Comparison of ENCODE assay signal across 11 cellular contexts in the genomic region with DNA sequence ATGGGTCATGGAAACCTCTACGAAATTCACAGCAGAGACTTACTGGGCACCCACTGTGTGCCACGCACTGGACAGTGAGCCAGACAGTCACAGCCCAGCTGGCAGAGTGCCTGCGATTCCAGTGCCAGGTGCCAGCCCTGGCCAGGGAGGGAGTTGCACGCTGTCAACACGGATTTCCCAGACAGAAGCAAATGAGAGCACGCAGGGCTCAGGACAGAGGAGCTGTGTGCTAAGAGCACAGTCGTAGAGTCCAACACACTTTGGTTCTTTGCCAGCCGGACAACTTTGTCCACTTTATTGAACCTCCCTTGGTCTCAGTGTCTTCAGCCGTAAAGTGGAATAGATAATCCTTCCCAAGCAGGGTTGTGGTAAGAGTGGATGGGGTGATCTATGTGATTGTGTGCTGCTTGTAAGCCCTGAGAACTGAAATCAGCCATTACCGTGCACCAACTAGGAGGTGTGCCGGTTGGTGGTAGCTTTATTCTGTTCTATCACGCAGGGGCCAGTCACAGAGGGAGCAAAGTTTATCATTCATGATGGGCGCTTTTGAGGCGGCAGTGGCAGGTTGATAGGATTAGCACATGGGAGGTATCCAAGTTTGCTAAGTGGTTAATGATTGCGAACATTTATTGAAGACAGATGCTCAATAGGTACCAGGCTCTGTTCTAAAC. TPM values are rescaled to one million over a fixed set of nuclear protein-coding genes. Genes with fewer than 3 reads are reported as not detected.
DNase-seq lines count a peak whose midpoint lies in the region; ATAC-seq and TF ChIP-seq lines count a peak whose summit lies in the region.
"Had no signal": no experiment of that assay in that cellular context is flagged by ENCODE, and none has a peak within 500 bp of the region (broad histone marks: within the 10 kb centered on the region; RNA-seq: fewer than 3 reads in every experiment).

No MANE protein-coding gene starts in this region.

- H3K9me3 ChIP-seq in gastroesophageal sphincter (no peaks in the 10 kb centered on the region), muscle layer of colon (ENCODE audit: low read length) (no peaks in the 10 kb centered on the region), transverse colon (no peaks in the 10 kb centered on the region), trophoblast cell (ENCODE audit: insufficient read depth, low read depth, low read length) (no peaks in the 10 kb centered on the region)
- H3K9me3 ChIP-seq: left lung had no signal

- WGBS in gastroesophageal sphincter (ENCODE audit: low coverage in 1 of 2), 2 donors: 88 to 89% methylated on average over 7 to 10 of the region's 15 CpGs
- 45 to 57% methylated on average over 3 to 15 of the region's 15 CpGs for WGBS in transverse colon (ENCODE audit: low coverage in 1 of 2), 2 donors
- no CpG with 5 or more reads among the region's 15 CpGs for WGBS in trophoblast cell (ENCODE audit: extremely low coverage, insufficient coverage, insufficient read length)

- no peaks in the 10 kb centered on the region for H3K36me3 Mint-ChIP-seq in activated CD8-positive, alpha-beta T cell treated with anti-CD3 and anti-CD28 coated beads, Interleukin-2, amount 10 ng/mL, durations not matched to agents 7 days and 5 days (ENCODE audit: low read depth)
- peaks cover 83 to 94% of the 10 kb centered on the region in 2 donors for H3K36me3 Mint-ChIP-seq in CD14-positive monocyte

- no peak overlapping the region for H2BK12ac ChIP-seq in trophoblast cell (ENCODE audit: low read length)

- no peaks in the 10 kb centered on the region for H3K4me1 Mint-ChIP-seq in activated CD8-positive, alpha-beta T cell treated with anti-CD3 and anti-CD28 coated beads, Interleukin-2, amount 10 ng/mL, durations not matched to agents 7 days and 5 days (ENCODE audit: low read depth)
- peaks cover 88% of the 10 kb centered on the region for H3K4me1 Mint-ChIP-seq in CD14-positive monocyte

- DNase-seq in NCI-H82 (lab: John Stamatoyannopoulos, UW) (peak; percentile 4), NCI-H82 treated with DMSO at 0.1 percent for 48 hours (lab: John Stamatoyannopoulos, UW; ENCODE audit: unreplicated experiment) (no peak), transverse colon (peak; percentile 50), trophoblast cell (no peak), CD14-positive monocyte (ENCODE audit: low spot score) (no peak)
- no peak for DNase-seq in activated CD8-positive, alpha-beta T cell treated with anti-CD3 and anti-CD28 coated beads, Interleukin-2, amount 10 ng/mL, durations not matched to agents 7 days and 5 days
- DNase-seq: left lung, NCI-H187 treated with DMSO at 0.1 percent for 48 hours had no signal

- no peak overlapping the region for H4K12ac ChIP-seq in trophoblast cell (ENCODE audit: low read depth, low read length)

- no peak overlapping the region for H3K4me3 Mint-ChIP-seq in activated CD8-positive, alpha-beta T cell treated with anti-CD3 and anti-CD28 coated beads, Interleukin-2, amount 10 ng/mL, durations not matched to agents 7 days and 5 days
- no peak overlapping the region for H3K4me3 Mint-ChIP-seq in CD14-positive monocyte

- H3K27me3 ChIP-seq in gastroesophageal sphincter (no peaks in the 10 kb centered on the region), muscle layer of colon (ENCODE audit: control insufficient read depth in 1 of 2, insufficient read depth in 2 of 2, low read length in 2 of 2) (no peaks in the 10 kb centered on the region), transverse colon (no peaks in the 10 kb centered on the region), trophoblast cell (ENCODE audit: insufficient read depth, low read length) (no peaks in the 10 kb centered on the region)

- H3K9ac ChIP-seq in muscle layer of colon (ENCODE audit: low read length) (no peak overlapping the region), trophoblast cell (ENCODE audit: low read length) (no peak overlapping the region)

- no peak overlapping the region for H4K91ac ChIP-seq in trophoblast cell (ENCODE audit: low read depth, low read length)

- no peak overlapping the region for H3K27ac Mint-ChIP-seq in activated CD8-positive, alpha-beta T cell treated with anti-CD3 and anti-CD28 coated beads, Interleukin-2, amount 10 ng/mL, durations not matched to agents 7 days and 5 days
- H3K27ac Mint-ChIP-seq in CD14-positive monocyte: peak overlapping the region in 3 of 7 donors; percentile 23 to 81 (median 73)

- ATAC-seq in gastroesophageal sphincter: no peak
- no peak for ATAC-seq in activated CD8-positive, alpha-beta T cell treated with anti-CD3 and anti-CD28 coated beads, Interleukin-2, amount 10 ng/mL, durations not matched to agents 7 days and 5 days

- no peaks in the 10 kb centered on the region for H3K79me2 ChIP-seq in trophoblast cell (ENCODE audit: control insufficient read depth, insufficient read depth, low read length, poor library complexity)

- no peak for TF ChIP-seq CTCF in gastroesophageal sphincter (IDR thresholded peaks at IDR 0.05)
- no peak for TF ChIP-seq CTCF in transverse colon (IDR thresholded peaks at IDR 0.05)
- TF ChIP-seq CTCF in CD14-positive monocyte (IDR thresholded peaks at IDR 0.05): no peak

- POLR2A ChIA-PET in activated CD8-positive, alpha-beta T cell treated with anti-CD3 and anti-CD28 coated beads, Interleukin-2, amount 10 ng/mL, durations not matched to agents 7 days and 5 days (lab: Charles Lee): no interaction called here

- H3K4ac ChIP-seq in trophoblast cell (ENCODE audit: low read depth, low read length): no peak overlapping the region

- peaks cover 0 to 51% of the 10 kb centered on the region in 2 donors for H3K36me3 ChIP-seq in gastroesophageal sphincter
- H3K36me3 ChIP-seq in muscle layer of colon (ENCODE audit: insufficient read depth, low read length): peaks cover 12% of the 10 kb centered on the region
- no peaks in the 10 kb centered on the region for H3K36me3 ChIP-seq in transverse colon
- H3K36me3 ChIP-seq in trophoblast cell (ENCODE audit: control insufficient read depth in 1 of 2, insufficient read depth in 2 of 2, low read length in 2 of 2): peaks cover 5 to 6% of the 10 kb centered on the region in 2 experiments

- H3K79me1 ChIP-seq in trophoblast cell (ENCODE audit: low read length): no peaks in the 10 kb centered on the region

- no peak overlapping the region for H2BK120ac ChIP-seq in trophoblast cell (ENCODE audit: insufficient read depth, low read length, poor library complexity)

- TF ChIP-seq POLR2A in gastroesophageal sphincter (IDR thresholded peaks at IDR 0.05) (no peak), transverse colon (IDR thresholded peaks at IDR 0.05) (no peak)

- no peak overlapping the region for H3K4me2 ChIP-seq in trophoblast cell (ENCODE audit: low read length)

- H3K4me3 ChIP-seq in gastroesophageal sphincter: no peak overlapping the region
- H3K4me3 ChIP-seq in muscle layer of colon (ENCODE audit: low read depth in 1 of 2, low read length in 2 of 2): no peak overlapping the region
- no peak overlapping the region for H3K4me3 ChIP-seq in transverse colon
- no peak overlapping the region for H3K4me3 ChIP-seq in trophoblast cell (ENCODE audit: low read depth, low read length)
- H3K4me3 ChIP-seq: left lung had no signal

- H2AK5ac ChIP-seq in trophoblast cell (ENCODE audit: low read length): no peak overlapping the region

- CTCF ChIA-PET in activated CD8-positive, alpha-beta T cell treated with anti-CD3 and anti-CD28 coated beads, Interleukin-2, amount 10 ng/mL, durations not matched to agents 7 days and 5 days (lab: Charles Lee): no interaction called here

- no peak overlapping the region for H3K18ac ChIP-seq in trophoblast cell (ENCODE audit: low read length)

- no peak overlapping the region for H2BK5ac ChIP-seq in trophoblast cell (ENCODE audit: low read depth, low read length, poor library complexity)

- TF ChIP-seq EP300 in gastroesophageal sphincter (IDR thresholded peaks at IDR 0.05): no peak
- no peak for TF ChIP-seq EP300 in transverse colon (IDR thresholded peaks at IDR 0.05; ENCODE audit: low read depth)

- H2AFZ ChIP-seq in trophoblast cell (ENCODE audit: insufficient read depth, low read length, poor library complexity): no peak overlapping the region

- H3K14ac ChIP-seq in trophoblast cell (ENCODE audit: low read length): no peak overlapping the region

- in situ Hi-C loops in transverse colon (cut with MboI; ENCODE audit: low pct_ligation_motif_present in 1 of 4, low pct_unique_long_range_greater_than_20kb in 1 of 4, low sequenced_read_pairs in 3 of 4): no loop called here

- H3K9me3 Mint-ChIP-seq in activated CD8-positive, alpha-beta T cell treated with anti-CD3 and anti-CD28 coated beads, Interleukin-2, amount 10 ng/mL, durations not matched to agents 7 days and 5 days (ENCODE audit: insufficient read depth): no peaks in the 10 kb centered on the region
- H3K9me3 Mint-ChIP-seq in CD14-positive monocyte: no peaks in the 10 kb centered on the region

- peaks cover 5% of the 10 kb centered on the region for H3K27me3 Mint-ChIP-seq in activated CD8-positive, alpha-beta T cell treated with anti-CD3 and anti-CD28 coated beads, Interleukin-2, amount 10 ng/mL, durations not matched to agents 7 days and 5 days (ENCODE audit: low read depth)
- peaks cover 1 to 4% (median 1%) of the 10 kb centered on the region in 3 donors for H3K27me3 Mint-ChIP-seq in CD14-positive monocyte (ENCODE audit: low read depth in 3 of 3)

- no peak overlapping the region for H4K8ac ChIP-seq in trophoblast cell (ENCODE audit: low read depth, low read length)

- H3K23ac ChIP-seq in trophoblast cell (ENCODE audit: low read length): no peak overlapping the region

- peaks cover 0 to 21% (median 5%) of the 10 kb centered on the region in 3 donors for H3K4me1 ChIP-seq in gastroesophageal sphincter
- H3K4me1 ChIP-seq in muscle layer of colon (ENCODE audit: insufficient read depth, low read length): peaks cover 37% of the 10 kb centered on the region
- peaks cover 0 to 16% (median 6%) of the 10 kb centered on the region in 4 donors for H3K4me1 ChIP-seq in transverse colon
- peaks cover 0 to 4% of the 10 kb centered on the region in 2 experiments for H3K4me1 ChIP-seq in trophoblast cell (ENCODE audit: control insufficient read depth in 1 of 2, insufficient read depth in 2 of 2, low read length in 2 of 2)

- H3K27ac ChIP-seq in gastroesophageal sphincter: peak overlapping the region in 3 of 4 donors; percentile 39 to 72 (median 68)
- H3K27ac ChIP-seq in muscle layer of colon (ENCODE audit: low read depth, low read length): peak overlapping the region; percentile 81
- H3K27ac ChIP-seq in transverse colon: peak overlapping the region; percentile 48 to 68 (median 58)
- H3K27ac ChIP-seq in trophoblast cell (ENCODE audit: low read depth, low read length): no peak overlapping the region

- intact Hi-C loops in transverse colon (cut with DNase I; ENCODE audit: low total_unique reads) (no loop called here), CD14-positive monocyte (cut with micrococcal nuclease) (no loop called here)

RNA-seq across cellular contexts. Expression of a gene that starts 40.6 kb away (rescaled TPM):
- total RNA-seq in gastroesophageal sphincter: 10 to 100 TPM; 11.7 to 31.7 (median 27.4) TPM
- total RNA-seq in transverse colon: 10 to 100 TPM in 3 of 4 donors, 1 to 10 TPM in 1; 9.0 to 46.6 (median 18.6) TPM
- 15.7 and 15.8 TPM in 2 replicates for polyA plus RNA-seq in trophoblast cell (2013)
- total RNA-seq in activated CD8-positive, alpha-beta T cell treated with anti-CD3 and anti-CD28 coated beads, Interleukin-2, amount 10 ng/mL, durations not matched to agents 7 days and 5 days: not detected
- 10 to 100 TPM; 28.4 to 58.3 TPM for polyA plus RNA-seq in CD14-positive monocyte

RNA-seq across cellular contexts. Expression of a gene that starts 58.0 kb away (rescaled TPM):
- total RNA-seq in gastroesophageal sphincter (not detected), transverse colon (not detected)
- polyA plus RNA-seq in trophoblast cell (2013): not detected in 2 replicates
- total RNA-seq in activated CD8-positive, alpha-beta T cell treated with anti-CD3 and anti-CD28 coated beads, Interleukin-2, amount 10 ng/mL, durations not matched to agents 7 days and 5 days: not detected
- polyA plus RNA-seq in CD14-positive monocyte: not detected
- total RNA-seq: fibroblast of lung, left lung had no signal
- polyA plus RNA-seq: fibroblast of lung had no signal

Comparison
In these comparisons a context has a peak if more than half of its experiments do, and no peak if none do; other contexts are left out.
1. DNase-seq: peak in NCI-H82 (single experiment) and transverse colon (single experiment); none in NCI-H82 treated with DMSO at 0.1 percent for 48 hours (single experiment), trophoblast cell (0 of 2), activated CD8-positive, alpha-beta T cell treated with anti-CD3 and anti-CD28 coated beads, Interleukin-2, amount 10 ng/mL, durations not matched to agents 7 days and 5 days (single experiment) and CD14-positive monocyte (single experiment).
2. RNA of a gene that starts 40.6 kb away (total RNA-seq): 11.7 to 31.7 TPM in gastroesophageal sphincter and 9.0 to 46.6 TPM in transverse colon; not detected in activated CD8-positive, alpha-beta T cell treated with anti-CD3 and anti-CD28 coated beads, Interleukin-2, amount 10 ng/mL, durations not matched to agents 7 days and 5 days; every median in the first group is over 10 times any median in the second.